Comparison of ENCODE assay signal across 20 cellular contexts in the genomic region with DNA sequence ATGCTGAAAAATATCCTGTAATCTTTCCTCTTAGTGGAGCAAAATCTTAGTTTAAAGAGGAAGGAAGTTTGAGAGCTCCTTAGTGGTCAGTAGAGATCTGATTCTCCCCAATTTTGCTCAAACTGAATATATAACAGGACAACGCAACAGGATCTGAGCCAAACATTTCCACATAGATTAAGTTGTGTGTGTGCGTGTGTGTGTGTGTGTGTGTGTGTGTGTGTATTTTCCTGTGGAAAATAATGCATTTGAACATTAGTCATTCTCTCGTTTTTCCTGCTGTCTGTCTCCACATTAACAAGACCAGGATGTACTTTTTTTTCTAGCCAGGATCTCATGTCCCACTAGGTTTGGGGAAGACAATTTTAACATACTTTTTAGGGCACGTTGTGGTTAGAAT.
DNase-seq lines count a peak whose midpoint lies in the region; ATAC-seq and TF ChIP-seq lines count a peak whose summit lies in the region.
"Had no signal": no experiment of that assay in that cellular context is flagged by ENCODE, and none has a peak within 500 bp of the region (broad histone marks: within the 10 kb centered on the region; RNA-seq: fewer than 3 reads in every experiment).

No MANE protein-coding gene starts in this region.

- H3K4me3 Mint-ChIP-seq in activated T-helper 17 cell treated with anti-CD3 and anti-CD28 coated beads, Interleukin-2, amount 50 U/mL, for 72 hours, result no peak overlapping the region
- H3K4me3 Mint-ChIP-seq: B cell; CD8-positive, alpha-beta T cell; GM23338; HFFc6 had no signal

- DNase-seq in HT1080 (ENCODE audit: low read depth) (peak; percentile 10), cardiac fibroblast (ENCODE audit: low read depth in 2 of 2) (peak; percentile 52 to 67), fibroblast of the aortic adventitia (ENCODE audit: low read depth) (peak; percentile 5), skeletal muscle cell (ENCODE audit: low read depth) (peak; percentile 31), DMS79 treated with DMSO at 0.1 percent for 48 hours (lab: John Stamatoyannopoulos, UW) (no peak)
- DNase-seq: 8988T; Calu3; CD8-positive, alpha-beta T cell; DND-41; EL; H7; HFFc6 had no signal

- TF ChIP-seq CTCF in cardiac fibroblast (IDR thresholded peaks at IDR 0.05; ENCODE audit: low read depth, low read length) (no peak), fibroblast of the aortic adventitia (IDR thresholded peaks at IDR 0.05; ENCODE audit: insufficient read depth, low read length) (no peak)

- peaks cover 18% of the 10 kb centered on the region for H3K9me3 Mint-ChIP-seq in activated T-helper 17 cell treated with anti-CD3 and anti-CD28 coated beads, Interleukin-2, amount 50 U/mL, for 72 hours
- H3K9me3 Mint-ChIP-seq: GM23338 had no signal

- ATAC-seq in GM18520 (IDR thresholded peaks at IDR 0.05; ENCODE audit: unreplicated experiment) (no peak), GM19328 (IDR thresholded peaks at IDR 0.05; ENCODE audit: unreplicated experiment) (no peak)
- no peak for ATAC-seq in activated T-helper 17 cell treated with anti-CD3 and anti-CD28 coated beads, Interleukin-2, amount 50 U/mL, for 72 hours (replicated peaks)
- ATAC-seq: CD8-positive, alpha-beta T cell; GM12878; GM23338; HCT116 had no signal

- H3K4me1 Mint-ChIP-seq in activated T-helper 17 cell treated with anti-CD3 and anti-CD28 coated beads, Interleukin-2, amount 50 U/mL, for 72 hours, result no peaks in the 10 kb centered on the region
- H3K4me1 Mint-ChIP-seq: B cell, GM23338 had no signal

- H3K27ac Mint-ChIP-seq in activated T-helper 17 cell treated with anti-CD3 and anti-CD28 coated beads, Interleukin-2, amount 50 U/mL, for 72 hours, result no peak overlapping the region
- H3K27ac Mint-ChIP-seq: B cell; CD8-positive, alpha-beta T cell; GM23338; HFFc6 had no signal

- H3K27me3 Mint-ChIP-seq in activated T-helper 17 cell treated with anti-CD3 and anti-CD28 coated beads, Interleukin-2, amount 50 U/mL, for 72 hours, result no peaks in the 10 kb centered on the region
- H3K27me3 Mint-ChIP-seq: B cell had no signal

- no peak overlapping the region for H3K4me3 ChIP-seq in cardiac fibroblast (replicated peaks in 1 of 2; ENCODE audit: low read depth in 2 of 2, low read length in 2 of 2)
- no peak overlapping the region for H3K4me3 ChIP-seq in fibroblast of the aortic adventitia (ENCODE audit: low read depth, low read length)
- H3K4me3 ChIP-seq in skeletal muscle cell (ENCODE audit: low read depth, low read length), result no peak overlapping the region
- H3K4me3 ChIP-seq: BLaER1 treated with 17β-estradiol and CSF1 and Interleukin-3, amounts not matched to agents 10 nM and 100 nM; GM12878; GM23338 had no signal

- H3K36me3 Mint-ChIP-seq in activated T-helper 17 cell treated with anti-CD3 and anti-CD28 coated beads, Interleukin-2, amount 50 U/mL, for 72 hours (ENCODE audit: low read depth), result no peaks in the 10 kb centered on the region
- H3K36me3 Mint-ChIP-seq: CD8-positive, alpha-beta T cell had no signal
